8 cellular contexts compared by ENCODE assay signal in genomic region chr10:63465293-63466167, GRCh38.
DNase-seq lines count a peak whose midpoint lies in the region; TF ChIP-seq lines count a peak whose summit lies in the region.

TSS of gene JMJD1C (minus strand) at chr10:63465977. CDS start at chr10:63465662, 315 bp downstream.

- DNase-seq in HEK293T (ENCODE audit: extremely low spot score) (peak; percentile 77), NAMALWA (ENCODE audit: low spot score) (peak; percentile 77), T1000 (lab: John Stamatoyannopoulos, UW) (peak; percentile 62), astrocyte of the hippocampus (ENCODE audit: low read depth, low spot score) (peak; percentile 94), hippocampal formation (lab: John Stamatoyannopoulos, UW) (peak; percentile 57 to 73), retinal pigment epithelial cell (ENCODE audit: low read depth) (no peak), cerebellar nuclear complex (lab: John Stamatoyannopoulos, UW) (no peak)

- CTCF ChIA-PET in HEK293T (lab: Yijun Ruan, JAX): no interaction called here

- TF ChIP-seq CTCF in GM12875 (IDR thresholded peaks at IDR 0.05; ENCODE audit: borderline replicate concordance, insufficient read depth, low read depth, low read length) (no peak), retinal pigment epithelial cell (conservative IDR thresholded peaks at IDR 0.05; ENCODE audit: low read depth, low read length) (no peak)

- POLR2A ChIA-PET in HEK293T (lab: Yijun Ruan, JAX): interaction anchor here (0.6 to 3.1 kb wide), 9 partner anchors 11 to 299 kb away, joined by 3 to 18 read pairs (median 5); partner anchors contain the start of gene REEP3

- H3K4me3 ChIP-seq in GM12875 (ENCODE audit: low read depth, low read length) (peak within 1 kb of the TSS; percentile 85), retinal pigment epithelial cell (ENCODE audit: low read length) (peak within 1 kb of the TSS; percentile 86)

TF ChIP-seq in HEK293T, 16 proteins besides CTCF, POLR2A, EP300 and RAD21:
- no peak for TF ChIP-seq ELF4 (IDR thresholded peaks at IDR 0.05)
- TF ChIP-seq LEF1 (IDR thresholded peaks at IDR 0.05; ENCODE audit: borderline replicate concordance): no peak
- no peak for TF ChIP-seq PKNOX1 (IDR thresholded peaks at IDR 0.05)
- TF ChIP-seq FOXM1 (IDR thresholded peaks at IDR 0.05; ENCODE audit: borderline replicate concordance): peak; percentile 28; the same call in 1 of the 2 replicates
- no peak for TF ChIP-seq NFRKB (IDR thresholded peaks at IDR 0.05)
- no peak for TF ChIP-seq ZNF384 (IDR thresholded peaks at IDR 0.05)
- no peak for TF ChIP-seq TARDBP (IDR thresholded peaks at IDR 0.05)
- TF ChIP-seq HDGF (IDR thresholded peaks at IDR 0.05; ENCODE audit: borderline replicate concordance): peak; percentile 21; the same call in 1 of the 2 replicates
- no peak for TF ChIP-seq BHLHE40 (IDR thresholded peaks at IDR 0.05; ENCODE audit: borderline replicate concordance)
- peak; percentile 40; the same call in 1 of the 2 replicates for TF ChIP-seq ARNT (IDR thresholded peaks at IDR 0.05)
- TF ChIP-seq FOXK2 (IDR thresholded peaks at IDR 0.05): no peak
- TF ChIP-seq SUZ12 (IDR thresholded peaks at IDR 0.05): no peak
- TF ChIP-seq L3MBTL2 (conservative IDR thresholded peaks at IDR 0.05): peak; percentile 59
- no peak for TF ChIP-seq FOXA1 (IDR thresholded peaks at IDR 0.05)
- TF ChIP-seq SP1 (IDR thresholded peaks at IDR 0.05): no peak
- TF ChIP-seq CTBP1 (IDR thresholded peaks at IDR 0.05; ENCODE audit: borderline replicate concordance): peak; percentile 16; the same call in 1 of the 2 replicates
TF ChIP-seq in HEK293T: peak in this region for 5.

Comparison
In these comparisons a context has a peak if more than half of its experiments do, and no peak if none do; other contexts are left out.
1. DNase-seq: peak in HEK293T (single experiment), NAMALWA (single experiment), T1000 (single experiment), astrocyte of the hippocampus (single experiment) and hippocampal formation (2 of 2); none in retinal pigment epithelial cell (single experiment) and cerebellar nuclear complex (0 of 2).